In genomic region chr11:67428052-67429001, GRCh38 we compare ENCODE assay signal across 1 cellular context.
TF ChIP-seq lines count a peak whose summit lies in the region.

Gene RPS6KB2 (plus strand): TSS chr11:67428494. CDS start chr11:67428546, 52 bp downstream.

TF ChIP-seq in HepG2, 621 proteins besides CTCF, POLR2A, EP300 and RAD21 (continued from another document and continues in another):
- TF ChIP-seq ZNF30 (CRISPR knock-in tag; IDR thresholded peaks at IDR 0.05) (no peak), MLXIP (CRISPR knock-in tag; IDR thresholded peaks at IDR 0.05; ENCODE audit: borderline replicate concordance) (no peak), TMF1 (CRISPR knock-in tag; IDR thresholded peaks at IDR 0.05; ENCODE audit: low read depth) (0 out of 2 replicates have a peak, but pooled peaks have one; percentile 44), ZBTB49 (CRISPR knock-in tag; IDR thresholded peaks at IDR 0.05; ENCODE audit: borderline replicate concordance) (no peak), SETDB1 (CRISPR knock-in tag; IDR thresholded peaks at IDR 0.05; ENCODE audit: borderline replicate concordance) (no peak), ZHX2 (IDR thresholded peaks at IDR 0.05; ENCODE audit: low read depth) (peak; percentile 94), ZHX2 (CRISPR knock-in tag; IDR thresholded peaks at IDR 0.05; ENCODE audit: borderline replicate concordance) (peak; percentile 33; the same call in 1 of the 2 replicates), ZNF614 (CRISPR knock-in tag; IDR thresholded peaks at IDR 0.05; ENCODE audit: borderline replicate concordance) (no peak), ZNF280B (CRISPR knock-in tag; IDR thresholded peaks at IDR 0.05; ENCODE audit: borderline replicate concordance) (no peak), ARNT2 (CRISPR knock-in tag; IDR thresholded peaks at IDR 0.05; ENCODE audit: low read depth) (no peak; the same call in 1 of the 2 replicates), ZNF713 (CRISPR knock-in tag; IDR thresholded peaks at IDR 0.05) (0 out of 2 replicates have a peak, but pooled peaks have one; percentile 48), E2F1 (CRISPR knock-in tag; IDR thresholded peaks at IDR 0.05) (peak; percentile 78), AGO1 (IDR thresholded peaks at IDR 0.05; ENCODE audit: low read depth, low read length, poor library complexity, severe bottlenecking) (peak; percentile 19), ZNF276 (CRISPR knock-in tag; IDR thresholded peaks at IDR 0.05; ENCODE audit: low read depth) (0 out of 2 replicates have a peak, but pooled peaks have one; percentile 65), HNRNPK (IDR thresholded peaks at IDR 0.05; ENCODE audit: low read depth, low read length, poor library complexity, severe bottlenecking) (peak; percentile 35), ZNF569 (CRISPR knock-in tag; IDR thresholded peaks at IDR 0.05; ENCODE audit: borderline replicate concordance) (no peak), PRPF4 (IDR thresholded peaks at IDR 0.05; ENCODE audit: low read depth, low read length, poor library complexity, severe bottlenecking) (no peak), LRRFIP1 (CRISPR knock-in tag; conservative IDR thresholded peaks at IDR 0.05) (no peak), ATF7 (IDR thresholded peaks at IDR 0.05) (peak; percentile 16; the same call in 1 of the 2 replicates), ATF7 (CRISPR knock-in tag; IDR thresholded peaks at IDR 0.05) (0 out of 2 replicates have a peak, but pooled peaks have one; percentile 64), ZNF414 (CRISPR knock-in tag; IDR thresholded peaks at IDR 0.05) (no peak), ZBTB26 (CRISPR knock-in tag; IDR thresholded peaks at IDR 0.05; ENCODE audit: borderline replicate concordance) (no peak), ZNF441 (CRISPR knock-in tag; IDR thresholded peaks at IDR 0.05; ENCODE audit: borderline replicate concordance) (no peak), ETV6 (CRISPR knock-in tag; conservative IDR thresholded peaks at IDR 0.05) (no peak), NCOR1 (IDR thresholded peaks at IDR 0.05; ENCODE audit: borderline replicate concordance, low read length) (no peak), ZFP41 (CRISPR knock-in tag; IDR thresholded peaks at IDR 0.05; ENCODE audit: borderline replicate concordance) (no peak), LBX2 (CRISPR knock-in tag; IDR thresholded peaks at IDR 0.05; ENCODE audit: borderline replicate concordance) (no peak), ZNF260 (CRISPR knock-in tag; IDR thresholded peaks at IDR 0.05; ENCODE audit: borderline replicate concordance, low read depth) (no peak), CBX2 (IDR thresholded peaks at IDR 0.05; ENCODE audit: low read depth, low read length) (no peak), CBX2 (CRISPR knock-in tag; IDR thresholded peaks at IDR 0.05; ENCODE audit: low read depth) (no peak), ZNF549 (CRISPR knock-in tag; IDR thresholded peaks at IDR 0.05) (no peak), ZNF124 (CRISPR knock-in tag; IDR thresholded peaks at IDR 0.05) (peak; percentile 76; the same call in 1 of the 2 replicates), SNAI1 (CRISPR knock-in tag; IDR thresholded peaks at IDR 0.05; ENCODE audit: borderline replicate concordance) (no peak; the same call in 1 of the 2 replicates), EED (CRISPR knock-in tag; IDR thresholded peaks at IDR 0.05) (no peak), PCBP1 (IDR thresholded peaks at IDR 0.05; ENCODE audit: borderline replicate concordance, low read depth, low read length) (no peak), JUNB (CRISPR knock-in tag; IDR thresholded peaks at IDR 0.05; ENCODE audit: borderline replicate concordance) (no peak), TBX3 (IDR thresholded peaks at IDR 0.05; ENCODE audit: borderline replicate concordance) (no peak), ZNF7 (CRISPR knock-in tag; IDR thresholded peaks at IDR 0.05) (no peak), ZNF343 (CRISPR knock-in tag; IDR thresholded peaks at IDR 0.05) (no peak)
